In the genomic region with DNA sequence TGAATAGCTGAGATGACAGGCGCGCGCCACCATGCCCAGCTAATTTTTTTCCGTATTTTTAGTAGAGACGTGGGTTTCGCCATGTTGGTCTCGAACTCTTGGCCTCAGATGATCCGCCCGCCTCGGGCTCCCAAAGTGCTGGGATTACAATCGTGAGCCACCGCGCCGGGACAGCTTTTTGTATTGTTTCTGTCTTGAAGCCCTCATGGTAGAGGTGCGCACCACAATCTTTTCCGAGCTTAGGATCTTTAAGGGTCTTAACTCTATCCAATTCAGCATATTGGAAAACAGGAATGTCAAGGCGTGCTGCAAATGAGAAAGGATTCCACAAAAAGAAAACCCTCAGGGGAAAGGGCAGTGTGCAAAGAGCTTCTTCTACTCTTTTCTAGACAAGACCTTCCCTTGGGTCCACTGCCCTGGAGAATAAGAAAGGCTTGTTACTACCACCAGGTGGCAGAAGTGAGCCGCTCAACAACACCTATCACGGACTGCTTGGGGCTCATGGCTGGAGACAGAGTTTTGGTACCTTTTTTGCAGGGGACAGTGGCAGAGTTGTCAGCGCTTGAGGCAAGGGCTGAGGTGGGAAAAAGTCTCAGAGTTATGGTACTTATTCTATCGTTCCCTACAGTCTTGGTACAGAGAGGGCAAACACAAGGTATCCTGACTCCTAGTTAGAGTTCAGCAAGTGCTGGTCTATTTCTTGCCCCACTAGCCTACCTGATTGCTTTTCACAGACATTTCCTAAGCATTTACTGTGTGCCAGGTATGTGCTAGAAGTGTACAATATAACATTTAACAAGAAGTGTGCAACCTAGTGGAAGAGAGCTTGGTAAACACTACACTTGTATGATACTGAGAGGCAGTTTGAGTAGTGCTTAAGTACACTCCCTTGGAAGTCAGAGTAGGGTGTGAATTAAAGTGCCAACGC, we compare ENCODE assay signal across 9 cellular contexts. TPM values are rescaled to one million over a fixed set of nuclear protein-coding genes. Genes with fewer than 3 reads are reported as not detected.
DNase-seq lines count a peak whose midpoint lies in the region; ATAC-seq and TF ChIP-seq lines count a peak whose summit lies in the region.
"Had no signal": no experiment of that assay in that cellular context is flagged by ENCODE, and none has a peak within 500 bp of the region (broad histone marks: within the 10 kb centered on the region; RNA-seq: fewer than 3 reads in every experiment).

No MANE protein-coding gene starts in this region.

- POLR2A ChIA-PET in CD4-positive, alpha-beta T cell (lab: Charles Lee) = interaction anchor here (0.6 to 2.8 kb wide), 10 partner anchors 27 to 156 kb away, joined by 3 to 17 read pairs (median 6); a partner anchor contains a TSS

- CTCF ChIA-PET in CD4-positive, alpha-beta T cell (lab: Charles Lee) = interaction anchor here (0.6 to 4.3 kb wide), 23 partner anchors 9 to 158 kb away, joined by 3 to 44 read pairs (median 4); a partner anchor contains a TSS

- DNase-seq in CD4-positive, alpha-beta T cell = peak; percentile 73 to 83 (median 78)
- DNase-seq in M059J (ENCODE audit: low read depth) (peak; percentile 85), RPMI8226 (peak; percentile 85), fibroblast of pulmonary artery (ENCODE audit: low read depth) (peak; percentile 93), neural crest cell (ENCODE audit: low read depth, low spot score) (peak; percentile 78), stromal cell of bone marrow (ENCODE audit: low read depth) (peak; percentile 70)
- peak; percentile 83 to 85 for DNase-seq in activated T-cell treated with anti-CD3 and anti-CD28 coated beads, Interleukin-2, amount 50 U/mL, for 72 hours

- intact Hi-C loops in CD4-positive, alpha-beta T cell (cut with DNase I, micrococcal nuclease) = loop anchor here (1.0 to 2.0 kb wide), 4 partner anchors 30 to 156 kb away; no protein-coding TSS in a partner anchor

- no peaks in the 10 kb centered on the region for H3K27me3 ChIP-seq in CD4-positive, alpha-beta T cell (ENCODE audit: control insufficient read depth, insufficient read depth, low read length)

- H3K4me3 ChIP-seq in fibroblast of pulmonary artery (replicated peaks; ENCODE audit: low read depth, low read length) = no peak overlapping the region

- no peaks in the 10 kb centered on the region for H3K9me3 Mint-ChIP-seq in CD4-positive, alpha-beta T cell
- no peaks in the 10 kb centered on the region for H3K9me3 Mint-ChIP-seq in activated T-cell treated with anti-CD3 and anti-CD28 coated beads, Interleukin-2, amount 50 U/mL, for 72 hours
- H3K9me3 Mint-ChIP-seq in neural crest cell = no peaks in the 10 kb centered on the region
- H3K9me3 Mint-ChIP-seq: IgD-negative memory B cell had no signal

- no peaks in the 10 kb centered on the region for H3K27me3 Mint-ChIP-seq in CD4-positive, alpha-beta T cell
- H3K27me3 Mint-ChIP-seq in activated T-cell treated with anti-CD3 and anti-CD28 coated beads, Interleukin-2, amount 50 U/mL, for 72 hours (ENCODE audit: low read depth) = no peaks in the 10 kb centered on the region
- H3K27me3 Mint-ChIP-seq in neural crest cell (ENCODE audit: low read depth) = no peaks in the 10 kb centered on the region
- H3K27me3 Mint-ChIP-seq: IgD-negative memory B cell had no signal

- H3K36me3 Mint-ChIP-seq in CD4-positive, alpha-beta T cell (ENCODE audit: low read depth) = no peaks in the 10 kb centered on the region
- H3K36me3 Mint-ChIP-seq in activated T-cell treated with anti-CD3 and anti-CD28 coated beads, Interleukin-2, amount 50 U/mL, for 72 hours (ENCODE audit: insufficient read depth in 2 of 2) = no peaks in the 10 kb centered on the region
- H3K36me3 Mint-ChIP-seq in neural crest cell (ENCODE audit: low read depth) = no peaks in the 10 kb centered on the region
- H3K36me3 Mint-ChIP-seq: IgD-negative memory B cell had no signal

- no peak overlapping the region for H3K27ac Mint-ChIP-seq in CD4-positive, alpha-beta T cell
- peak overlapping the region; percentile 2 for H3K27ac Mint-ChIP-seq in activated T-cell treated with anti-CD3 and anti-CD28 coated beads, Interleukin-2, amount 50 U/mL, for 72 hours
- H3K27ac Mint-ChIP-seq in neural crest cell (ENCODE audit: unreplicated experiment) = no peak overlapping the region

- TF ChIP-seq CTCF in CD4-positive, alpha-beta T cell (IDR thresholded peaks at IDR 0.05) = peak; percentile 82
- peak; percentile 94 for TF ChIP-seq CTCF in fibroblast of pulmonary artery (IDR thresholded peaks at IDR 0.05; ENCODE audit: low read length, missing control alignments)
- peak; percentile 93 for TF ChIP-seq CTCF in neural crest cell (conservative IDR thresholded peaks at IDR 0.05)

- ATAC-seq in CD4-positive, alpha-beta T cell (ENCODE audit: poor library complexity) = peak; percentile 100
- peak; percentile 79 for ATAC-seq in GM21423 (IDR thresholded peaks at IDR 0.05; ENCODE audit: unreplicated experiment)
- ATAC-seq in activated T-cell treated with anti-CD3 and anti-CD28 coated beads, Interleukin-2, amount 50 U/mL, for 72 hours (replicated peaks in 1 of 2) = peak; percentile 100

- H3K4me1 Mint-ChIP-seq in CD4-positive, alpha-beta T cell (ENCODE audit: low read depth) = peaks cover 7% of the 10 kb centered on the region
- H3K4me1 Mint-ChIP-seq in activated T-cell treated with anti-CD3 and anti-CD28 coated beads, Interleukin-2, amount 50 U/mL, for 72 hours (ENCODE audit: low read depth) = peaks cover 10% of the 10 kb centered on the region
- peaks cover 6% of the 10 kb centered on the region for H3K4me1 Mint-ChIP-seq in neural crest cell

- H3K27ac ChIP-seq in CD4-positive, alpha-beta T cell (ENCODE audit: low read depth, low read length) = no peak overlapping the region

- no peak overlapping the region for H3K4me3 Mint-ChIP-seq in CD4-positive, alpha-beta T cell
- no peak overlapping the region for H3K4me3 Mint-ChIP-seq in activated T-cell treated with anti-CD3 and anti-CD28 coated beads, Interleukin-2, amount 50 U/mL, for 72 hours
- H3K4me3 Mint-ChIP-seq in neural crest cell = peak overlapping the region; percentile 19
- H3K4me3 Mint-ChIP-seq: IgD-negative memory B cell had no signal

- H3K9me3 ChIP-seq in CD4-positive, alpha-beta T cell (ENCODE audit: control insufficient read depth, low read length) = no peaks in the 10 kb centered on the region

RNA-seq across cellular contexts. Expression of a gene that starts 16.4 kb away (rescaled TPM):
- under 1 TPM in 1 of 2 experiments, not detected in 1; 0.14 TPM for total RNA-seq in CD4-positive, alpha-beta T cell
- not detected in 2 replicates for total RNA-seq in M059J (2014; rRNA removed; shearing (Covaris generic))
- not detected for total RNA-seq in activated T-cell treated with anti-CD3 and anti-CD28 coated beads, Interleukin-2, amount 50 U/mL, for 72 hours
- 0.07 TPM in 1 of 2 replicates, not detected in the other for total RNA-seq in neural crest cell

RNA-seq across cellular contexts. Expression of a gene that starts 27.4 kb away (rescaled TPM):
- 10 to 100 TPM; 42.3 to 43.3 TPM for total RNA-seq in CD4-positive, alpha-beta T cell
- total RNA-seq in M059J (2014; rRNA removed; shearing (Covaris generic)) = 26.2 and 41.5 TPM in 2 replicates
- 100 to 1,000 TPM; 110 to 121 TPM for total RNA-seq in activated T-cell treated with anti-CD3 and anti-CD28 coated beads, Interleukin-2, amount 50 U/mL, for 72 hours
- total RNA-seq in neural crest cell = 88.1 and 96.0 TPM in 2 replicates

RNA-seq across cellular contexts. Expression of a gene that starts 31.2 kb away (rescaled TPM):
- 10 to 100 TPM; 21.0 to 22.7 TPM for total RNA-seq in CD4-positive, alpha-beta T cell
- total RNA-seq in M059J (2014; rRNA removed; shearing (Covaris generic)) = 34.7 and 51.6 TPM in 2 replicates
- 100 to 1,000 TPM in 1 of 2 donors, 10 to 100 TPM in 1; 99.0 to 118 TPM for total RNA-seq in activated T-cell treated with anti-CD3 and anti-CD28 coated beads, Interleukin-2, amount 50 U/mL, for 72 hours
- 94.1 and 95.1 TPM in 2 replicates for total RNA-seq in neural crest cell

RNA-seq across cellular contexts. Expression of a gene that starts 53.1 kb away (rescaled TPM):
- total RNA-seq in CD4-positive, alpha-beta T cell = 10 to 100 TPM; 30.9 to 33.8 TPM
- total RNA-seq in M059J (2014; rRNA removed; shearing (Covaris generic)) = 43.6 and 53.1 TPM in 2 replicates
- 10 to 100 TPM; 83.5 to 89.9 TPM for total RNA-seq in activated T-cell treated with anti-CD3 and anti-CD28 coated beads, Interleukin-2, amount 50 U/mL, for 72 hours
- total RNA-seq in neural crest cell = 67.1 and 72.7 TPM in 2 replicates

RNA-seq across cellular contexts. Expression of a gene that starts 57.3 kb away (rescaled TPM):
- 100 to 1,000 TPM; 757 to 763 TPM for total RNA-seq in CD4-positive, alpha-beta T cell
- total RNA-seq in M059J (2014; rRNA removed; shearing (Covaris generic)) = 404 and 498 TPM in 2 replicates
- 100 to 1,000 TPM; 301 to 318 TPM for total RNA-seq in activated T-cell treated with anti-CD3 and anti-CD28 coated beads, Interleukin-2, amount 50 U/mL, for 72 hours
- total RNA-seq in neural crest cell = 324 and 326 TPM in 2 replicates
